ENCODE assay signal across 25 cellular contexts in genomic region chr10:79209340-79209739, GRCh38.
"Had no signal": no experiment of that assay in that cellular context is flagged by ENCODE, and none has a peak within 500 bp of the region (broad histone marks: within the 10 kb centered on the region; RNA-seq: fewer than 3 reads in every experiment).

No MANE protein-coding gene starts in this region.

- H3K27me3 Mint-ChIP-seq: activated CD4-positive, alpha-beta memory T cell treated with anti-CD3 and anti-CD28 coated beads, Interleukin-2, amount 10 ng/mL, durations not matched to agents 7 days and 5 days; activated CD4-positive, alpha-beta T cell treated with anti-CD3 and anti-CD28 coated beads, Interleukin-2, amount 10 ng/mL, durations not matched to agents 24 days and 14 days; activated CD8-positive, alpha-beta memory T cell treated with anti-CD3 and anti-CD28 coated beads, Interleukin-2, amount 10 ng/mL, durations not matched to agents 7 days and 5 days; activated naive CD8-positive, alpha-beta T cell; T-helper 17 cell had no signal

- H3K4me1 Mint-ChIP-seq: activated CD4-positive, alpha-beta memory T cell treated with anti-CD3 and anti-CD28 coated beads, Interleukin-2, amount 10 ng/mL, durations not matched to agents 7 days and 5 days; activated CD4-positive, alpha-beta T cell treated with anti-CD3 and anti-CD28 coated beads, Interleukin-2, amount 10 ng/mL, durations not matched to agents 24 days and 14 days; activated CD8-positive, alpha-beta memory T cell treated with anti-CD3 and anti-CD28 coated beads, Interleukin-2, amount 10 ng/mL, durations not matched to agents 7 days and 5 days had no signal

- H3K27ac ChIP-seq: adrenal gland, ascending aorta, coronary artery, lower lobe of right lung, parathyroid adenoma, right lobe of liver, testis, upper lobe of left lung had no signal

- H3K4me1 ChIP-seq: adrenal gland, ascending aorta, lower lobe of right lung, parathyroid adenoma, right lobe of liver, upper lobe of left lung had no signal

- H3K9me3 Mint-ChIP-seq: activated CD4-positive, alpha-beta memory T cell treated with anti-CD3 and anti-CD28 coated beads, Interleukin-2, amount 10 ng/mL, durations not matched to agents 7 days and 5 days; activated CD4-positive, alpha-beta T cell treated with anti-CD3 and anti-CD28 coated beads, Interleukin-2, amount 10 ng/mL, durations not matched to agents 24 days and 14 days; activated T-helper 1 cell treated with anti-CD3 and anti-CD28 coated beads, Interleukin-12 subunit alpha, Interleukin-12 subunit beta, Interleukin-2, Interleukin-4 antibody, amounts not matched to agents 30 ng/mL and 10 ng/mL and 1 ng/mL, durations not matched to agents 14 hours and 24 hours and 36 hours; natural killer cell had no signal

- H3K27ac Mint-ChIP-seq: activated CD4-positive, alpha-beta memory T cell treated with anti-CD3 and anti-CD28 coated beads, Interleukin-2, amount 10 ng/mL, durations not matched to agents 7 days and 5 days; activated CD4-positive, alpha-beta T cell treated with anti-CD3 and anti-CD28 coated beads, Interleukin-2, amount 10 ng/mL, durations not matched to agents 24 days and 14 days; activated CD8-positive, alpha-beta memory T cell treated with anti-CD3 and anti-CD28 coated beads, Interleukin-2, amount 10 ng/mL, durations not matched to agents 7 days and 5 days; activated naive CD8-positive, alpha-beta T cell; activated T-helper 1 cell treated with anti-CD3 and anti-CD28 coated beads, Interleukin-12 subunit alpha, Interleukin-12 subunit beta, Interleukin-2, Interleukin-4 antibody, amounts not matched to agents 30 ng/mL and 10 ng/mL and 1 ng/mL, durations not matched to agents 14 hours and 24 hours and 36 hours; T-helper 17 cell had no signal

- H3K36me3 Mint-ChIP-seq: activated CD8-positive, alpha-beta memory T cell treated with anti-CD3 and anti-CD28 coated beads, Interleukin-2, amount 10 ng/mL, durations not matched to agents 7 days and 5 days; natural killer cell had no signal

- ATAC-seq: activated CD4-positive, CD25-positive, alpha-beta regulatory T cell treated with anti-CD3 and anti-CD28 coated beads, Interleukin-2, amount 50 U/mL, for 24 hours; activated CD8-positive, alpha-beta memory T cell treated with anti-CD3 and anti-CD28 coated beads, Interleukin-2, amount 10 ng/mL, durations not matched to agents 7 days and 5 days; left lobe of liver; lower lobe of right lung; natural killer cell; T-helper 17 cell had no signal

- H2AFZ ChIP-seq: parathyroid adenoma had no signal

- H3K9me3 ChIP-seq: adrenal gland, ascending aorta, lower lobe of right lung, right lobe of liver, testis, upper lobe of left lung had no signal

- DNase-seq: activated CD4-positive, alpha-beta memory T cell treated with anti-CD3 and anti-CD28 coated beads, Interleukin-2, amount 10 ng/mL, durations not matched to agents 7 days and 5 days; activated CD4-positive, alpha-beta T cell treated with anti-CD3 and anti-CD28 coated beads, Interleukin-2, amount 10 ng/mL, durations not matched to agents 24 days and 14 days; activated CD8-positive, alpha-beta memory T cell treated with anti-CD3 and anti-CD28 coated beads, Interleukin-2, amount 10 ng/mL, durations not matched to agents 7 days and 5 days; activated gamma-delta T cell treated with Interleukin-2 at 50 U/mL for 16 hours; activated T-cell treated with anti-CD3 and anti-CD28 coated beads for 4 hours; adrenal gland; central memory CD4-positive, alpha-beta T cell; lower lobe of right lung; mesendoderm; natural killer cell; right lobe of liver; small intestine; stimulated activated CD4-positive, alpha-beta T cell treated with anti-CD3 and anti-CD28 coated beads, Interleukin-15, amount 100 ng/mL, for 24 hours; stimulated activated naive CD4-positive, alpha-beta T cell; SW 1271; T-helper 17 cell; testis; upper lobe of left lung had no signal

- H3K27me3 ChIP-seq: adrenal gland, ascending aorta, right lobe of liver, testis, upper lobe of left lung had no signal

- H3K4me3 Mint-ChIP-seq: activated CD4-positive, alpha-beta memory T cell treated with anti-CD3 and anti-CD28 coated beads, Interleukin-2, amount 10 ng/mL, durations not matched to agents 7 days and 5 days; activated CD4-positive, alpha-beta T cell treated with anti-CD3 and anti-CD28 coated beads, Interleukin-2, amount 10 ng/mL, durations not matched to agents 24 days and 14 days; activated CD8-positive, alpha-beta memory T cell treated with anti-CD3 and anti-CD28 coated beads, Interleukin-2, amount 10 ng/mL, durations not matched to agents 7 days and 5 days; activated naive CD8-positive, alpha-beta T cell; activated T-helper 1 cell treated with anti-CD3 and anti-CD28 coated beads, Interleukin-12 subunit alpha, Interleukin-12 subunit beta, Interleukin-2, Interleukin-4 antibody, amounts not matched to agents 30 ng/mL and 10 ng/mL and 1 ng/mL, durations not matched to agents 14 hours and 24 hours and 36 hours; natural killer cell; T-helper 17 cell had no signal

- H3K4me3 ChIP-seq: adrenal gland, ascending aorta, coronary artery, lower lobe of right lung, right lobe of liver, testis, upper lobe of left lung had no signal
